In genomic region chr16:27365142-27366089, GRCh38 we compare ENCODE assay signal across 1 cellular context.
TF ChIP-seq lines count a peak whose summit lies in the region.

No MANE protein-coding gene starts in this region.

TF ChIP-seq in HepG2, 621 proteins besides CTCF, POLR2A, EP300 and RAD21 (continued from another document):
- TF ChIP-seq PBX3 (CRISPR knock-in tag; IDR thresholded peaks at IDR 0.05; ENCODE audit: borderline replicate concordance), result no peak
- TF ChIP-seq TCF7 (IDR thresholded peaks at IDR 0.05; ENCODE audit: low read depth), result no peak
- 0 out of 2 replicates have a peak, but pooled peaks have one; percentile 0 for TF ChIP-seq PHF8 (CRISPR knock-in tag; IDR thresholded peaks at IDR 0.05)
- TF ChIP-seq THYN1 (CRISPR knock-in tag; IDR thresholded peaks at IDR 0.05; ENCODE audit: borderline replicate concordance, low read depth), result no peak
- no peak for TF ChIP-seq SALL2 (CRISPR knock-in tag; IDR thresholded peaks at IDR 0.05)
- no peak for TF ChIP-seq TOPORS (CRISPR knock-in tag; IDR thresholded peaks at IDR 0.05)
- TF ChIP-seq ZNF350 (CRISPR knock-in tag; IDR thresholded peaks at IDR 0.05; ENCODE audit: borderline replicate concordance, low read depth), result no peak
- TF ChIP-seq FOXA1 (IDR thresholded peaks at IDR 0.05), result no peak
- no peak for TF ChIP-seq FOXA1 (CRISPR knock-in tag; IDR thresholded peaks at IDR 0.05)
- no peak for TF ChIP-seq ELF1 (CRISPR knock-in tag; IDR thresholded peaks at IDR 0.05)
- TF ChIP-seq ZNF549 (CRISPR knock-in tag; IDR thresholded peaks at IDR 0.05), result no peak
- peak; percentile 29; the same call in 1 of the 2 replicates for TF ChIP-seq POLR2G (IDR thresholded peaks at IDR 0.05; ENCODE audit: low read depth, low read length)
- no peak for TF ChIP-seq ZFP62 (CRISPR knock-in tag; IDR thresholded peaks at IDR 0.05)
- no peak for TF ChIP-seq DNMT3B (CRISPR knock-in tag; conservative IDR thresholded peaks at IDR 0.05)
- TF ChIP-seq ZNF660 (CRISPR knock-in tag; IDR thresholded peaks at IDR 0.05; ENCODE audit: borderline replicate concordance, low read depth), result no peak
- TF ChIP-seq PREB (CRISPR knock-in tag; IDR thresholded peaks at IDR 0.05), result no peak
- peak; percentile 48; the same call in 1 of the 2 replicates for TF ChIP-seq ZNF766 (CRISPR knock-in tag; IDR thresholded peaks at IDR 0.05; ENCODE audit: borderline replicate concordance)
- no peak for TF ChIP-seq ARNT2 (CRISPR knock-in tag; IDR thresholded peaks at IDR 0.05; ENCODE audit: low read depth)
- no peak for TF ChIP-seq HDAC2 (CRISPR knock-in tag; IDR thresholded peaks at IDR 0.05)
- no peak for TF ChIP-seq ZBTB3 (CRISPR knock-in tag; IDR thresholded peaks at IDR 0.05; ENCODE audit: borderline replicate concordance, low read depth)
- no peak for TF ChIP-seq ZNF326 (CRISPR knock-in tag; IDR thresholded peaks at IDR 0.05; ENCODE audit: borderline replicate concordance)
- 0 out of 2 replicates have a peak, but pooled peaks have one; percentile 12 for TF ChIP-seq FOSL1 (CRISPR knock-in tag; IDR thresholded peaks at IDR 0.05; ENCODE audit: borderline replicate concordance)
- no peak for TF ChIP-seq SUZ12 (IDR thresholded peaks at IDR 0.05; ENCODE audit: low read depth, low read length)
TF ChIP-seq in HepG2: peak in this region for 16.
